Comparison of ENCODE assay signal across 8 cellular contexts in genomic region chr16:86563489-86564345, GRCh38. TPM values are rescaled to one million over a fixed set of nuclear protein-coding genes. Genes with fewer than 3 reads are reported as not detected.
A peak's percentile ranks its signal among the peaks of the same experiment; 100 is the strongest.
DNase-seq lines count a peak whose midpoint lies in the region; ATAC-seq and TF ChIP-seq lines count a peak whose summit lies in the region.

No MANE protein-coding gene starts in this region.

- no peak overlapping the region for H3K4me3 ChIP-seq in GM06990 (replicated peaks; ENCODE audit: low read depth, low read length)
- peak overlapping the region; percentile 30 for H3K4me3 ChIP-seq in kidney epithelial cell (ENCODE audit: low read depth, low read length)

- POLR2A ChIA-PET in WTC11 (lab: Charles Lee) = interaction anchor here (0.7 kb wide), 1 partner anchor 150 kb away, joined by 3 read pairs; no protein-coding TSS in a partner anchor

- H3K36me3 ChIP-seq in GM06990 (ENCODE audit: control insufficient read depth, insufficient read depth, low read length) (no peaks in the 10 kb centered on the region), kidney epithelial cell (ENCODE audit: control insufficient read depth, insufficient read depth, low read length) (no peaks in the 10 kb centered on the region)

- no peak overlapping the region for H3K27ac ChIP-seq in caudate nucleus (ENCODE audit: low read depth, low read length)

- H3K27ac Mint-ChIP-seq in WTC11 = no peak overlapping the region

- H3K9me3 Mint-ChIP-seq in WTC11 = no peaks in the 10 kb centered on the region

- peaks cover 2% of the 10 kb centered on the region; the same call in 1 of the 2 replicates for H3K27me3 ChIP-seq in GM06990 (replicated peaks; ENCODE audit: control insufficient read depth, insufficient read depth, low read length)
- H3K27me3 ChIP-seq in kidney epithelial cell (ENCODE audit: control insufficient read depth, insufficient read depth, low read length) = peaks cover 2% of the 10 kb centered on the region

- no peaks in the 10 kb centered on the region for H3K36me3 Mint-ChIP-seq in WTC11

- CTCF ChIA-PET in WTC11 (lab: Charles Lee) = interaction anchor here (0.7 to 2.3 kb wide), 20 partner anchors 9 to 734 kb away, joined by 3 to 37 read pairs (median 4); no protein-coding TSS in a partner anchor

- peaks cover 66% of the 10 kb centered on the region for H3K27me3 Mint-ChIP-seq in WTC11 (ENCODE audit: low read depth)

- DNase-seq in GM06990 (ENCODE audit: extremely low read depth, insufficient read length) = peak; percentile 75
- peak; percentile 81 for DNase-seq in NCI-H345 (lab: John Stamatoyannopoulos, UW)
- peak; percentile 93 for DNase-seq in WTC11 (ENCODE audit: low spot score)
- DNase-seq in caudate nucleus (lab: John Stamatoyannopoulos, UW) = peak in 59 of 61 donors; percentile 2 to 96 (median 72)
- no peak for DNase-seq in kidney epithelial cell (ENCODE audit: low read depth)
- DNase-seq in stimulated activated CD4-positive, alpha-beta T cell treated with anti-CD3 and anti-CD28 coated beads, Interleukin-1b, Interleukin-23, amount 100 ng/mL, for 24 hours (ENCODE audit: low read depth in 4 of 4, low spot score in 1 of 4) = peak; percentile 71 to 82 (median 75)

- ATAC-seq in HG03095 (IDR thresholded peaks at IDR 0.05; ENCODE audit: unreplicated experiment) = peak; percentile 70
- peak; percentile 27 for ATAC-seq in WTC11
- no peak for ATAC-seq in GM19452 (IDR thresholded peaks at IDR 0.05; ENCODE audit: unreplicated experiment)

- TF ChIP-seq CTCF in GM06990 (IDR thresholded peaks at IDR 0.05; ENCODE audit: insufficient read depth, low read length, poor library complexity, severe bottlenecking) (peak; percentile 100), WTC11 (IDR thresholded peaks at IDR 0.05) (peak; percentile 98), kidney epithelial cell (IDR thresholded peaks at IDR 0.05; ENCODE audit: insufficient read depth, low read length, poor library complexity, severe bottlenecking) (peak; percentile 100)

- H3K4me3 Mint-ChIP-seq in WTC11 = peak overlapping the region; percentile 62

- H3K4me1 Mint-ChIP-seq in WTC11 = peaks cover 20% of the 10 kb centered on the region

TF ChIP-seq in WTC11, 78 proteins besides CTCF, POLR2A, EP300 and RAD21:
- TF ChIP-seq HMGXB4 (CRISPR knock-in tag; IDR thresholded peaks at IDR 0.05) (0 out of 2 replicates have a peak, but pooled peaks have one; percentile 40), ZBTB43 (CRISPR knock-in tag; IDR thresholded peaks at IDR 0.05) (no peak)
TF ChIP-seq in WTC11: peak in this region for 1.

RNA-seq across cellular contexts. Expression of gene FOXC2, which starts 2.9 kb away (rescaled TPM):
- total RNA-seq in WTC11 (2021) = 0.18 to 0.28 TPM (median 0.21 TPM) in 3 replicates
- total RNA-seq in kidney epithelial cell = 12.1 and 12.2 TPM in 2 replicates

RNA-seq across cellular contexts. Expression of gene MTHFSD, which starts 8.7 kb away (rescaled TPM):
- 14.1 to 15.7 TPM (median 15.3 TPM) in 3 replicates for total RNA-seq in WTC11 (2021)
- 17.4 and 26.1 TPM in 2 replicates for total RNA-seq in kidney epithelial cell

RNA-seq across cellular contexts. Expression of gene FOXL1, which starts 14.6 kb away (rescaled TPM):
- 0.23 to 0.34 TPM (median 0.33 TPM) in 3 replicates for total RNA-seq in WTC11 (2021)
- 9.0 and 9.2 TPM in 2 replicates for total RNA-seq in kidney epithelial cell

RNA-seq across cellular contexts. Expression of gene FOXF1, which starts 53.4 kb away (rescaled TPM):
- total RNA-seq in WTC11 (2021) (0.09 to 0.14 TPM in 2 of 3 replicates, not detected in the other), kidney epithelial cell (under 0.01 TPM in 1 of 2 replicates, not detected in the other)

Comparison
In these comparisons a context has a peak if more than half of its experiments do, and no peak if none do; other contexts are left out.
1. RNA of gene FOXC2, which starts 2.9 kb away (total RNA-seq): 12.1 to 12.2 TPM in kidney epithelial cell; 0.18 to 0.28 TPM in WTC11; every median in the first group is over 10 times any median in the second.
2. Peak in every context shown above with its lines, with median percentiles within 50 percentile points of each other: CTCF ChIP-seq.